In genomic region chr5:111360173-111360572, GRCh38 we compare ENCODE assay signal across 14 cellular contexts.
DNase-seq lines count a peak whose midpoint lies in the region; ATAC-seq and TF ChIP-seq lines count a peak whose summit lies in the region.
"Had no signal": no experiment of that assay in that cellular context is flagged by ENCODE, and none has a peak within 500 bp of the region (broad histone marks: within the 10 kb centered on the region; RNA-seq: fewer than 3 reads in every experiment).

No MANE protein-coding gene starts in this region.

- POLR2A ChIA-PET in CD8-positive, alpha-beta T cell (lab: Charles Lee): no interaction called here

- H3K4me1 ChIP-seq in CD8-positive, alpha-beta T cell (ENCODE audit: insufficient read depth, low read length): peaks cover 18% of the 10 kb centered on the region

- peaks cover 39% of the 10 kb centered on the region for H3K4me1 Mint-ChIP-seq in activated T-cell treated with anti-CD3 and anti-CD28 coated beads, Interleukin-2, amount 50 U/mL, for 72 hours (ENCODE audit: low read depth)
- peaks cover 56% of the 10 kb centered on the region for H3K4me1 Mint-ChIP-seq in activated T-cell treated with anti-CD3 and anti-CD28 coated beads, Interleukin-2, amount 50 U/mL, for 24 hours (ENCODE audit: low read depth)
- H3K4me1 Mint-ChIP-seq in CD8-positive, alpha-beta T cell (ENCODE audit: low read depth): peaks cover 58% of the 10 kb centered on the region
- peaks cover 20% of the 10 kb centered on the region for H3K4me1 Mint-ChIP-seq in stimulated activated effector memory CD8-positive, alpha-beta T cell treated with anti-CD3 and anti-CD28 coated beads, Interleukin-12 subunit alpha, Interleukin-12 subunit beta, amount 100 ng/mL, for 72 hours
- H3K4me1 Mint-ChIP-seq: B cell, H9 had no signal

- H3K4me3 Mint-ChIP-seq in activated T-cell treated with anti-CD3 and anti-CD28 coated beads, Interleukin-2, amount 50 U/mL, for 72 hours: no peak overlapping the region
- no peak overlapping the region for H3K4me3 Mint-ChIP-seq in activated T-cell treated with anti-CD3 and anti-CD28 coated beads, Interleukin-2, amount 50 U/mL, for 24 hours
- no peak overlapping the region for H3K4me3 Mint-ChIP-seq in CD8-positive, alpha-beta T cell
- no peak overlapping the region for H3K4me3 Mint-ChIP-seq in stimulated activated effector memory CD8-positive, alpha-beta T cell treated with anti-CD3 and anti-CD28 coated beads, Interleukin-12 subunit alpha, Interleukin-12 subunit beta, amount 100 ng/mL, for 72 hours
- H3K4me3 Mint-ChIP-seq: B cell, H9 had no signal

- CTCF ChIA-PET in CD8-positive, alpha-beta T cell (lab: Charles Lee): no interaction called here

- TF ChIP-seq CTCF in CD8-positive, alpha-beta T cell (IDR thresholded peaks at IDR 0.05): no peak

- H3K36me3 Mint-ChIP-seq in activated T-cell treated with anti-CD3 and anti-CD28 coated beads, Interleukin-2, amount 50 U/mL, for 72 hours (ENCODE audit: insufficient read depth in 2 of 2): peaks cover 4 to 11% of the 10 kb centered on the region in 2 donors
- peaks cover 50% of the 10 kb centered on the region for H3K36me3 Mint-ChIP-seq in activated T-cell treated with anti-CD3 and anti-CD28 coated beads, Interleukin-2, amount 50 U/mL, for 24 hours (ENCODE audit: low read depth)
- peaks cover 54% of the 10 kb centered on the region for H3K36me3 Mint-ChIP-seq in CD8-positive, alpha-beta T cell
- H3K36me3 Mint-ChIP-seq in stimulated activated effector memory CD8-positive, alpha-beta T cell treated with anti-CD3 and anti-CD28 coated beads, Interleukin-12 subunit alpha, Interleukin-12 subunit beta, amount 100 ng/mL, for 72 hours: peaks cover 6% of the 10 kb centered on the region

- no peak for DNase-seq in activated T-cell treated with anti-CD3 and anti-CD28 coated beads, Interleukin-2, amount 50 U/mL, for 72 hours
- no peak for DNase-seq in activated T-cell treated with anti-CD3 and anti-CD28 coated beads, Interleukin-2, amount 50 U/mL, for 24 hours
- DNase-seq in CD8-positive, alpha-beta T cell: no peak
- peak; percentile 34 for DNase-seq in SK-N-DZ (ENCODE audit: low spot score)
- no peak for DNase-seq in stimulated activated effector memory CD8-positive, alpha-beta T cell treated with anti-CD3 and anti-CD28 coated beads, Interleukin-12 subunit alpha, Interleukin-12 subunit beta, amount 100 ng/mL, for 72 hours (ENCODE audit: low spot score in 2 of 2)
- DNase-seq in hippocampal formation (lab: John Stamatoyannopoulos, UW): no peak
- DNase-seq: Calu3; CD4-positive, alpha-beta memory T cell; DMS79 treated with DMSO at 0.1 percent for 48 hours; GF-D8; H9 had no signal

- H3K27me3 ChIP-seq in CD8-positive, alpha-beta T cell (ENCODE audit: insufficient read depth, low read length): no peaks in the 10 kb centered on the region

- no peak overlapping the region for H3K27ac ChIP-seq in CD8-positive, alpha-beta T cell (ENCODE audit: low read depth, low read length)
- H3K27ac ChIP-seq: C4-2B had no signal

- no peak for ATAC-seq in activated T-cell treated with anti-CD3 and anti-CD28 coated beads, Interleukin-2, amount 50 U/mL, for 72 hours (replicated peaks in 1 of 2)
- ATAC-seq in CD8-positive, alpha-beta T cell: no peak
- no peak for ATAC-seq in stimulated activated effector memory CD8-positive, alpha-beta T cell treated with anti-CD3 and anti-CD28 coated beads, Interleukin-12 subunit alpha, Interleukin-12 subunit beta, amount 100 ng/mL, for 72 hours
- no peak for ATAC-seq in HG02623 (IDR thresholded peaks at IDR 0.05; ENCODE audit: unreplicated experiment)

- H3K36me3 ChIP-seq in CD8-positive, alpha-beta T cell (ENCODE audit: insufficient read depth, low read length): peaks cover 3% of the 10 kb centered on the region

- H3K27ac Mint-ChIP-seq in activated T-cell treated with anti-CD3 and anti-CD28 coated beads, Interleukin-2, amount 50 U/mL, for 72 hours: peak overlapping the region; percentile 17
- no peak overlapping the region for H3K27ac Mint-ChIP-seq in activated T-cell treated with anti-CD3 and anti-CD28 coated beads, Interleukin-2, amount 50 U/mL, for 24 hours
- H3K27ac Mint-ChIP-seq in CD8-positive, alpha-beta T cell: peak overlapping the region; percentile 28
- peak overlapping the region; percentile 30 for H3K27ac Mint-ChIP-seq in stimulated activated effector memory CD8-positive, alpha-beta T cell treated with anti-CD3 and anti-CD28 coated beads, Interleukin-12 subunit alpha, Interleukin-12 subunit beta, amount 100 ng/mL, for 72 hours
- H3K27ac Mint-ChIP-seq: B cell; CD4-positive, alpha-beta memory T cell; H9 had no signal

- H3K9me3 Mint-ChIP-seq in activated T-cell treated with anti-CD3 and anti-CD28 coated beads, Interleukin-2, amount 50 U/mL, for 72 hours: peaks cover 1 to 4% of the 10 kb centered on the region in 2 donors
- H3K9me3 Mint-ChIP-seq in activated T-cell treated with anti-CD3 and anti-CD28 coated beads, Interleukin-2, amount 50 U/mL, for 24 hours: peaks cover 2% of the 10 kb centered on the region
- no peaks in the 10 kb centered on the region for H3K9me3 Mint-ChIP-seq in CD8-positive, alpha-beta T cell
- H3K9me3 Mint-ChIP-seq in stimulated activated effector memory CD8-positive, alpha-beta T cell treated with anti-CD3 and anti-CD28 coated beads, Interleukin-12 subunit alpha, Interleukin-12 subunit beta, amount 100 ng/mL, for 72 hours: peaks cover 2% of the 10 kb centered on the region

- no peaks in the 10 kb centered on the region for H3K9me3 ChIP-seq in CD8-positive, alpha-beta T cell (ENCODE audit: low read length)

- intact Hi-C loops in CD8-positive, alpha-beta T cell (cut with DNase I, micrococcal nuclease): no loop called here

- no peak overlapping the region for H3K4me3 ChIP-seq in CD8-positive, alpha-beta T cell (ENCODE audit: low read depth, low read length)

- no peaks in the 10 kb centered on the region for H3K27me3 Mint-ChIP-seq in activated T-cell treated with anti-CD3 and anti-CD28 coated beads, Interleukin-2, amount 50 U/mL, for 72 hours (ENCODE audit: low read depth)
- no peaks in the 10 kb centered on the region for H3K27me3 Mint-ChIP-seq in activated T-cell treated with anti-CD3 and anti-CD28 coated beads, Interleukin-2, amount 50 U/mL, for 24 hours
- H3K27me3 Mint-ChIP-seq in CD8-positive, alpha-beta T cell (ENCODE audit: low read depth): no peaks in the 10 kb centered on the region
- H3K27me3 Mint-ChIP-seq: B cell; CD4-positive, alpha-beta memory T cell had no signal
